Comparison of ENCODE assay signal across 25 cellular contexts in genomic region chr12:23108957-23109356, GRCh38.
"Had no signal": no experiment of that assay in that cellular context is flagged by ENCODE, and none has a peak within 500 bp of the region (broad histone marks: within the 10 kb centered on the region; RNA-seq: fewer than 3 reads in every experiment).

No MANE protein-coding gene starts in this region.

- H3K9me3 ChIP-seq: lower lobe of right lung, pancreas, prostate gland, right lobe of liver, testis, thyroid gland, transverse colon, upper lobe of left lung, vagina had no signal

- H3K27me3 ChIP-seq: hepatocyte, pancreas, right lobe of liver, testis, thyroid gland, transverse colon, upper lobe of left lung, vagina had no signal

- H3K27ac ChIP-seq: hepatocyte, lower lobe of right lung, pancreas, prostate gland, right lobe of liver, testis, thyroid gland, transverse colon, upper lobe of left lung, vagina had no signal

- H3K79me2 ChIP-seq: hepatocyte had no signal

- H3K4me1 ChIP-seq: lower lobe of right lung, pancreas, prostate gland, right lobe of liver, testis, thyroid gland, transverse colon, upper lobe of left lung, vagina had no signal

- H3K4me2 ChIP-seq: hepatocyte, smooth muscle cell had no signal

- DNase-seq: islet precursor cell; lower lobe of right lung; mammary epithelial cell; mesenchymal stem cell; naive thymus-derived CD8-positive, alpha-beta T cell; nucleus accumbens; pancreas; posterior cingulate gyrus; retina; stimulated activated CD4-positive, alpha-beta T cell treated with anti-CD3 and anti-CD28 coated beads, Interleukin-1b, Interleukin-23, amount 100 ng/mL, for 48 hours; stimulated activated CD4-positive, alpha-beta T cell treated with anti-CD3 and anti-CD28 coated beads, Interleukin-2, amount 100 ng/mL, for 48 hours; stimulated activated CD4-positive, alpha-beta T cell treated with anti-CD3 and anti-CD28 coated beads, Interleukin-4, amount 100 ng/mL, for 4 hours; stimulated activated CD8-positive, alpha-beta memory T cell treated with anti-CD3 and anti-CD28 coated beads, Interleukin-4, amount 100 ng/mL, for 48 hours; stimulated activated naive CD4-positive, alpha-beta T cell treated with Interleukin-2 at 50 U/mL for 16 hours; stimulated activated naive CD8-positive, alpha-beta T cell treated with anti-CD3 and anti-CD28 coated beads, Interleukin-15, amount 100 ng/mL, for 72 hours; testis; thyroid gland; transverse colon; upper lobe of left lung had no signal

- H2AFZ ChIP-seq: hepatocyte had no signal

- H3K36me3 ChIP-seq: lower lobe of right lung, pancreas, prostate gland, right lobe of liver, thyroid gland, transverse colon, upper lobe of left lung, vagina had no signal

- ATAC-seq: lower lobe of right lung; naive thymus-derived CD8-positive, alpha-beta T cell; pancreas; stimulated activated memory B cell treated with anti-CD40 and anti-IgM and Interleukin-4, amounts not matched to agents 10 μg/mL and 1 μg/mL and 100 μg/mL, for 72 hours; stimulated activated naive CD8-positive, alpha-beta T cell treated with anti-CD3 and anti-CD28 coated beads, Interleukin-15, amount 100 ng/mL, for 72 hours had no signal

- H3K4me3 ChIP-seq: hepatocyte, lower lobe of right lung, pancreas, prostate gland, right lobe of liver, smooth muscle cell, testis, thyroid gland, transverse colon, upper lobe of left lung, vagina had no signal

- FAIRE-seq: pancreas had no signal
